10 cellular contexts compared by ENCODE assay signal in the genomic region with DNA sequence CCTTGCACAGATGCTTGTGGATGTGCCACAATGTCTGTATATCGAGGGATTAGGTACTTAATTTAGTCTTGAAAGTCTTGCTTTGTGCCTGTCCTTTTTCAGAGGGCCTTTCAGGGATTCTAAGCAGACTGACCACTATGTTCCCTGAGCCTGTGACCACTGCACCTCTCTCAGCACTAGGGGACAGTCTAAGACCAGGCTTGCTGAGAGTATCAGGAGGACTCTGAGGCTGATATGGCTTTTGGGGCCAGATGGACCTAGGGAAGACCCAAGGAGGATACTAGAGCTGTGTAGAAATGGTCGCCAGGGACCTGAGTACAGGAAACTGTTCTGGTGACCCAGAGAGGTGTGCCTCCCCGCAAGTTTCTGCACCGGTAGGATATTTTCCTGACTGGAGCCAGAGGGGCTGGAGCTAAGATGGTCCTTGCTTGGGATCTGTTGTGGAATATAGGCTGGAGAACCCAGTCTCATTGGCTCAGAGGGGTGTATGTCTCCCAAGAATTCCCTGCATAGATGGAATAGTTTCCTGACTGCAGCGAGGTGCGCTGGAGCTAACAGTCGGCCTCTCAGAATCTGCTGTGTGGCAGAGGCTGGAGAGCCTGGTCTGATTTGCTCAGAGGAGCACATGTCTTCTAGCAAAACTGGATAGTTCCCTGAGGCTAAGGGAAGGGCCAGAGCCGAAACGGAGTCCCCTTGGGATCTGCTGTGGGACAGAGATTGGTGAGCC.
A peak's percentile ranks its signal among the peaks of the same experiment; 100 is the strongest.
DNase-seq lines count a peak whose midpoint lies in the region; ATAC-seq and TF ChIP-seq lines count a peak whose summit lies in the region.
"Had no signal": no experiment of that assay in that cellular context is flagged by ENCODE, and none has a peak within 500 bp of the region (broad histone marks: within the 10 kb centered on the region; RNA-seq: fewer than 3 reads in every experiment).

No MANE protein-coding gene starts in this region.

- H3K9me3 ChIP-seq in Loucy (ENCODE audit: insufficient read depth, low read depth, low read length) = no peaks in the 10 kb centered on the region
- H3K9me3 ChIP-seq: body of pancreas, neutrophil had no signal

- no peak overlapping the region for H2AFZ ChIP-seq in Loucy (ENCODE audit: low read length)

- H3K79me2 ChIP-seq in Loucy (ENCODE audit: insufficient read depth, low read length) = no peaks in the 10 kb centered on the region

- no peaks in the 10 kb centered on the region for H3K36me3 ChIP-seq in Loucy (ENCODE audit: insufficient read depth, low read length)
- H3K36me3 ChIP-seq: neutrophil had no signal

- no peak for DNase-seq in GM10248 (ENCODE audit: extremely low spot score)
- peak; percentile 8 for DNase-seq in cerebellar cortex (ENCODE audit: low spot score)
- no peak for DNase-seq in neural crest cell (ENCODE audit: low read depth, low spot score)
- DNase-seq in ureter (ENCODE audit: low spot score) = no peak
- no peak for DNase-seq in effector memory CD8-positive, alpha-beta T cell
- DNase-seq: body of pancreas had no signal

- no peak overlapping the region for H3K4me2 ChIP-seq in Loucy (ENCODE audit: low read depth, low read length, poor library complexity, severe bottlenecking)

- no peaks in the 10 kb centered on the region for H3F3A ChIP-seq in Loucy (ENCODE audit: low read depth)

- no peak overlapping the region for H3K9ac ChIP-seq in Loucy (ENCODE audit: low read depth, low read length, poor library complexity, severe bottlenecking)

- H3K36me3 Mint-ChIP-seq in neural crest cell (ENCODE audit: low read depth) = no peaks in the 10 kb centered on the region
- H3K36me3 Mint-ChIP-seq in effector memory CD8-positive, alpha-beta T cell (ENCODE audit: insufficient read depth) = no peaks in the 10 kb centered on the region

- CTCF ChIA-PET in GM10248 (lab: Yijun Ruan, JAX) = interaction anchor here (0.6 to 3.0 kb wide), 20 partner anchors 12 to 694 kb away, joined by 3 to 29 read pairs (median 4); no protein-coding TSS in a partner anchor

- H3K27me3 Mint-ChIP-seq in neural crest cell (ENCODE audit: low read depth) = no peaks in the 10 kb centered on the region
- H3K27me3 Mint-ChIP-seq in effector memory CD8-positive, alpha-beta T cell = no peaks in the 10 kb centered on the region

- H3K9me2 ChIP-seq in Loucy (replicated peaks; ENCODE audit: low read depth, low read length) = no peaks in the 10 kb centered on the region

- no peaks in the 10 kb centered on the region for H3K4me1 ChIP-seq in Loucy (ENCODE audit: insufficient read depth, low read length, poor library complexity, severe bottlenecking)
- H3K4me1 ChIP-seq: body of pancreas had no signal

- ATAC-seq in GM18870 (IDR thresholded peaks at IDR 0.05; ENCODE audit: unreplicated experiment) (no peak), HG03025 (IDR thresholded peaks at IDR 0.05; ENCODE audit: low FRiP score, unreplicated experiment) (no peak)
- no peak for ATAC-seq in effector memory CD8-positive, alpha-beta T cell (replicated peaks)
- ATAC-seq: body of pancreas had no signal

- H3K27me3 ChIP-seq in Loucy (ENCODE audit: insufficient read depth, low read length, poor library complexity, severe bottlenecking) = no peaks in the 10 kb centered on the region
- H3K27me3 ChIP-seq: body of pancreas, neutrophil had no signal

- no peaks in the 10 kb centered on the region for H3K4me1 Mint-ChIP-seq in neural crest cell
- no peaks in the 10 kb centered on the region for H3K4me1 Mint-ChIP-seq in effector memory CD8-positive, alpha-beta T cell (ENCODE audit: low read depth in 2 of 2)

- no peak overlapping the region for H3K27ac Mint-ChIP-seq in neural crest cell (ENCODE audit: unreplicated experiment)
- H3K27ac Mint-ChIP-seq in effector memory CD8-positive, alpha-beta T cell = no peak overlapping the region

- no peak overlapping the region for H3K4me3 Mint-ChIP-seq in neural crest cell
- H3K4me3 Mint-ChIP-seq in effector memory CD8-positive, alpha-beta T cell = no peak overlapping the region

- no peaks in the 10 kb centered on the region for H3K9me3 Mint-ChIP-seq in neural crest cell
- peaks cover 0 to 17% of the 10 kb centered on the region in 2 donors for H3K9me3 Mint-ChIP-seq in effector memory CD8-positive, alpha-beta T cell

- POLR2A ChIA-PET in GM10248 (lab: Yijun Ruan, JAX) = no interaction called here

- no peak overlapping the region for H3K4me3 ChIP-seq in Loucy (ENCODE audit: low read length, poor library complexity, severe bottlenecking)
- H3K4me3 ChIP-seq: body of pancreas had no signal

- TF ChIP-seq CTCF in GM10248 (IDR thresholded peaks at IDR 0.05; ENCODE audit: control extremely low read depth, extremely low read depth, low read depth, missing control alignments) (peak; percentile 65), Loucy (conservative IDR thresholded peaks at IDR 0.05; ENCODE audit: low read length) (peak; percentile 61), neural crest cell (conservative IDR thresholded peaks at IDR 0.05) (peak; percentile 59)

- no peaks in the 10 kb centered on the region for H4K20me1 ChIP-seq in Loucy (ENCODE audit: insufficient read depth, low read length, poor library complexity, severe bottlenecking)
